37 cellular contexts compared by ENCODE assay signal in genomic region chrX:139798701-139799100, GRCh38.
"Had no signal": no experiment of that assay in that cellular context is flagged by ENCODE, and none has a peak within 500 bp of the region (broad histone marks: within the 10 kb centered on the region; RNA-seq: fewer than 3 reads in every experiment).

No MANE protein-coding gene starts in this region.

- H3K9me3 Mint-ChIP-seq: activated B cell treated with CpG ODN at 0.5 μM for 24 hours; activated CD4-positive, alpha-beta memory T cell treated with anti-CD3 and anti-CD28 coated beads for 36 hours; activated CD4-positive, alpha-beta T cell treated with anti-CD3 and anti-CD28 coated beads, Interleukin-2, amount 10 ng/mL, durations not matched to agents 24 days and 14 days; activated CD8-positive, alpha-beta T cell treated with anti-CD3 and anti-CD28 coated beads for 36 hours; activated naive CD4-positive, alpha-beta T cell treated with anti-CD3 and anti-CD28 coated beads for 36 hours; activated naive CD4-positive, alpha-beta T cell treated with anti-CD3 and anti-CD28 coated beads, Interleukin-2, amount 50 U/mL, for 72 hours; activated T-cell treated with anti-CD3 and anti-CD28 coated beads, Interleukin-2, amount 50 U/mL, for 4 hours; activated T-cell treated with anti-CD3 and anti-CD28 coated beads, Interleukin-2, amount 50 U/mL, for 72 hours; activated T-helper 1 cell treated with anti-CD3 and anti-CD28 coated beads, Interleukin-12 subunit alpha, Interleukin-12 subunit beta, Interleukin-2, Interleukin-4 antibody, amounts not matched to agents 30 ng/mL and 10 ng/mL and 1 ng/mL, durations not matched to agents 14 hours and 24 hours and 36 hours; activated T-helper 17 cell treated with anti-CD3 and anti-CD28 coated beads, Interleukin-2, amount 50 U/mL, for 72 hours; brain; central memory CD8-positive, alpha-beta T cell; T-helper 1 cell treated with Interleukin-12 subunit alpha and Interleukin-12 subunit beta and Interleukin-4 antibody, amounts not matched to agents 30 μg/mL and 1 μg/mL, for 36 hours; T-helper 2 cell treated with Interferon-gamma antibody and Interleukin-4, amounts not matched to agents 5 μg/mL and 100 μg/mL, for 36 hours had no signal

- ATAC-seq: activated CD8-positive, alpha-beta T cell treated with anti-CD3 and anti-CD28 coated beads for 36 hours; activated naive CD4-positive, alpha-beta T cell treated with anti-CD3 and anti-CD28 coated beads, Interleukin-2, amount 50 U/mL, for 72 hours; activated T-cell treated with anti-CD3 and anti-CD28 coated beads, Interleukin-2, amount 50 U/mL, for 4 hours; activated T-cell treated with anti-CD3 and anti-CD28 coated beads, Interleukin-2, amount 50 U/mL, for 72 hours; activated T-helper 17 cell treated with anti-CD3 and anti-CD28 coated beads, Interleukin-2, amount 50 U/mL, for 72 hours had no signal

- H3K4me1 Mint-ChIP-seq: activated T-helper 17 cell treated with anti-CD3 and anti-CD28 coated beads, Interleukin-2, amount 50 U/mL, for 72 hours; brain had no signal

- H3K4me3 ChIP-seq: adrenal gland, cardiac muscle cell had no signal

- DNase-seq: activated B cell treated with CpG ODN at 0.5 μM for 24 hours; activated CD4-positive, alpha-beta memory T cell treated with anti-CD3 and anti-CD28 coated beads for 36 hours; activated CD4-positive, alpha-beta T cell treated with anti-CD3 and anti-CD28 coated beads for 4 hours; activated CD4-positive, alpha-beta T cell treated with anti-CD3 and anti-CD28 coated beads, Interleukin-2, amount 10 ng/mL, durations not matched to agents 24 days and 14 days; activated CD4-positive, alpha-beta T cell treated with anti-CD3 and anti-CD28 coated beads, Interleukin-2, amount 50 U/mL, for 1 hour; activated CD4-positive, alpha-beta T cell treated with anti-CD3 and anti-CD28 coated beads, Interleukin-2, amount 50 U/mL, for 4 hours; activated CD4-positive, CD25-positive, alpha-beta regulatory T cell treated with anti-CD3 and anti-CD28 coated beads, Interleukin-2, amount 50 U/mL, for 72 hours; activated CD8-positive, alpha-beta memory T cell treated with anti-CD3 and anti-CD28 coated beads, Interleukin-2, amount 50 U/mL, for 4 hours; activated CD8-positive, alpha-beta T cell treated with anti-CD3 and anti-CD28 coated beads for 36 hours; activated gamma-delta T cell; activated naive CD4-positive, alpha-beta T cell; activated naive CD4-positive, alpha-beta T cell treated with anti-CD3 and anti-CD28 coated beads for 36 hours; activated naive CD4-positive, alpha-beta T cell treated with anti-CD3 and anti-CD28 coated beads, Interleukin-2, amount 50 U/mL, for 16 hours; activated naive CD8-positive, alpha-beta T cell treated with anti-CD3 and anti-CD28 coated beads for 36 hours; activated T-cell treated with anti-CD3 and anti-CD28 coated beads for 4 hours; activated T-cell treated with anti-CD3 and anti-CD28 coated beads, Interleukin-2, amount 50 U/mL, for 1 hour; activated T-cell treated with anti-CD3 and anti-CD28 coated beads, Interleukin-2, amount 50 U/mL, for 4 hours; activated T-cell treated with anti-CD3 and anti-CD28 coated beads, Interleukin-2, amount 50 U/mL, for 72 hours; adrenal gland; amniotic stem cell; aorta; caudate nucleus; T-helper 1 cell; T-helper 2 cell; T-helper 9 cell had no signal

- H3K27ac ChIP-seq: adrenal gland, cardiac muscle cell, VCaP had no signal

- FAIRE-seq: astrocyte, bronchial epithelial cell, TTC549 had no signal

- H3K4me3 Mint-ChIP-seq: activated B cell treated with CpG ODN at 0.5 μM for 24 hours; activated CD4-positive, alpha-beta memory T cell treated with anti-CD3 and anti-CD28 coated beads for 36 hours; activated CD4-positive, alpha-beta T cell treated with anti-CD3 and anti-CD28 coated beads, Interleukin-2, amount 10 ng/mL, durations not matched to agents 24 days and 14 days; activated CD8-positive, alpha-beta T cell treated with anti-CD3 and anti-CD28 coated beads for 36 hours; activated naive CD4-positive, alpha-beta T cell treated with anti-CD3 and anti-CD28 coated beads for 36 hours; activated naive CD8-positive, alpha-beta T cell treated with anti-CD3 and anti-CD28 coated beads for 36 hours; activated T-cell treated with anti-CD3 and anti-CD28 coated beads, Interleukin-2, amount 50 U/mL, for 4 hours; activated T-cell treated with anti-CD3 and anti-CD28 coated beads, Interleukin-2, amount 50 U/mL, for 72 hours; activated T-helper 1 cell treated with anti-CD3 and anti-CD28 coated beads, Interleukin-12 subunit alpha, Interleukin-12 subunit beta, Interleukin-2, Interleukin-4 antibody, amounts not matched to agents 30 ng/mL and 10 ng/mL and 1 ng/mL, durations not matched to agents 14 hours and 24 hours and 36 hours; activated T-helper 17 cell treated with anti-CD3 and anti-CD28 coated beads, Interleukin-2, amount 50 U/mL, for 72 hours; brain; central memory CD8-positive, alpha-beta T cell; T-helper 1 cell treated with Interleukin-12 subunit alpha and Interleukin-12 subunit beta and Interleukin-4 antibody, amounts not matched to agents 30 μg/mL and 1 μg/mL, for 36 hours; T-helper 2 cell treated with Interferon-gamma antibody and Interleukin-4, amounts not matched to agents 5 μg/mL and 100 μg/mL, for 36 hours had no signal

- H3K36me3 ChIP-seq: adrenal gland, cardiac muscle cell had no signal

- H3K4me1 ChIP-seq: adrenal gland had no signal

- H3K27ac Mint-ChIP-seq: activated B cell treated with CpG ODN at 0.5 μM for 24 hours; activated CD4-positive, alpha-beta memory T cell treated with anti-CD3 and anti-CD28 coated beads for 36 hours; activated CD4-positive, alpha-beta T cell treated with anti-CD3 and anti-CD28 coated beads, Interleukin-2, amount 10 ng/mL, durations not matched to agents 24 days and 14 days; activated CD8-positive, alpha-beta T cell treated with anti-CD3 and anti-CD28 coated beads for 36 hours; activated naive CD4-positive, alpha-beta T cell treated with anti-CD3 and anti-CD28 coated beads for 36 hours; activated naive CD4-positive, alpha-beta T cell treated with anti-CD3 and anti-CD28 coated beads, Interleukin-2, amount 50 U/mL, for 72 hours; activated naive CD8-positive, alpha-beta T cell treated with anti-CD3 and anti-CD28 coated beads for 36 hours; activated T-cell treated with anti-CD3 and anti-CD28 coated beads, Interleukin-2, amount 50 U/mL, for 72 hours; activated T-helper 1 cell treated with anti-CD3 and anti-CD28 coated beads, Interleukin-12 subunit alpha, Interleukin-12 subunit beta, Interleukin-2, Interleukin-4 antibody, amounts not matched to agents 30 ng/mL and 10 ng/mL and 1 ng/mL, durations not matched to agents 14 hours and 24 hours and 36 hours; activated T-helper 17 cell treated with anti-CD3 and anti-CD28 coated beads, Interleukin-2, amount 50 U/mL, for 72 hours; brain; T-helper 1 cell treated with Interleukin-12 subunit alpha and Interleukin-12 subunit beta and Interleukin-4 antibody, amounts not matched to agents 30 μg/mL and 1 μg/mL, for 36 hours; T-helper 2 cell treated with Interferon-gamma antibody and Interleukin-4, amounts not matched to agents 5 μg/mL and 100 μg/mL, for 36 hours had no signal

- H3K9me3 ChIP-seq: adrenal gland had no signal

- H3K27me3 ChIP-seq: adrenal gland, cardiac muscle cell had no signal

- H3K27me3 Mint-ChIP-seq: activated B cell treated with CpG ODN at 0.5 μM for 24 hours; activated CD4-positive, alpha-beta memory T cell treated with anti-CD3 and anti-CD28 coated beads for 36 hours; activated CD4-positive, alpha-beta T cell treated with anti-CD3 and anti-CD28 coated beads, Interleukin-2, amount 10 ng/mL, durations not matched to agents 24 days and 14 days; activated CD8-positive, alpha-beta T cell treated with anti-CD3 and anti-CD28 coated beads for 36 hours; activated naive CD8-positive, alpha-beta T cell treated with anti-CD3 and anti-CD28 coated beads for 36 hours; activated T-helper 17 cell treated with anti-CD3 and anti-CD28 coated beads, Interleukin-2, amount 50 U/mL, for 72 hours; brain; central memory CD8-positive, alpha-beta T cell had no signal
